In genomic region chr3:108090701-108091497, GRCh38 we compare ENCODE assay signal across 8 cellular contexts. TPM values are rescaled to one million over a fixed set of nuclear protein-coding genes. Genes with fewer than 3 reads are reported as not detected.
A peak's percentile ranks its signal among the peaks of the same experiment; 100 is the strongest.
DNase-seq lines count a peak whose midpoint lies in the region; FAIRE-seq and TF ChIP-seq lines count a peak whose summit lies in the region.

Gene CD47, minus strand, starts transcription at chr3:108091031. Its CDS starts 123 bp downstream, at chr3:108090908.

- peak within 1 kb of the TSS; percentile 85 for H2BK12ac ChIP-seq in neuronal stem cell (ENCODE audit: low read length)

- H4K91ac ChIP-seq in neuronal stem cell (ENCODE audit: low read depth, low read length, poor library complexity), result peak within 1 kb of the TSS; percentile 82

- TF ChIP-seq CTCF in HEK293 (tag by site-specific recombination; IDR thresholded peaks at IDR 0.05), result no peak

- H3K18ac ChIP-seq in neuronal stem cell (ENCODE audit: low read length), result peak within 1 kb of the TSS; percentile 100

- no peaks in the 10 kb centered on the region for H3K79me1 ChIP-seq in neuronal stem cell (ENCODE audit: low read depth, low read length)

- DNase-seq in GDM1 (lab: John Stamatoyannopoulos, UW), result peak; percentile 87
- DNase-seq in MV-4-11 (lab: John Stamatoyannopoulos, UW), result peak; percentile 70
- no peak for DNase-seq in SK-N-MC (ENCODE audit: low read depth, low spot score)
- DNase-seq in activated naive CD4-positive, alpha-beta T cell treated with anti-CD3 and anti-CD28 coated beads for 36 hours, result peak; percentile 94
- peak; percentile 98 for DNase-seq in frontal cortex (ENCODE audit: low spot score in 2 of 2)
- DNase-seq in neuronal stem cell (ENCODE audit: low spot score), result peak; percentile 86

- peak within 1 kb of the TSS; percentile 74 for H3K14ac ChIP-seq in neuronal stem cell (ENCODE audit: low read length)

- peak within 1 kb of the TSS; percentile 83 for H3K4me3 ChIP-seq in HEK293 (ENCODE audit: low read depth, low read length)
- peak within 1 kb of the TSS; percentile 93 for H3K4me3 ChIP-seq in SK-N-MC
- peak within 1 kb of the TSS; percentile 86 to 91 for H3K4me3 ChIP-seq in neuronal stem cell (ENCODE audit: low read length in 2 of 2)
- H3K4me3 ChIP-seq in subcutaneous abdominal adipose tissue (ENCODE audit: low read depth in 1 of 5, low read length in 5 of 5), result peak within 1 kb of the TSS; percentile 92 to 99 (median 96)

- POLR2A ChIA-PET in HEK293 (lab: Yijun Ruan, JAX), result no interaction called here

- H2BK5ac ChIP-seq in neuronal stem cell (ENCODE audit: low read length), result peak within 1 kb of the TSS; percentile 35

- H3K4me1 ChIP-seq in HEK293 (ENCODE audit: control insufficient read depth, insufficient read depth, low read length) (no peaks in the 10 kb centered on the region), neuronal stem cell (ENCODE audit: control insufficient read depth in 2 of 2, insufficient read depth in 1 of 2, low read depth in 1 of 2, low read length in 2 of 2) (no peaks in the 10 kb centered on the region), subcutaneous abdominal adipose tissue (ENCODE audit: control insufficient read depth in 5 of 5, insufficient read depth in 5 of 5, low read length in 5 of 5) (peaks cover 0 to 25% (median 23%) of the 10 kb centered on the region in 5 donors)

- H3K9me3 ChIP-seq in HEK293 (ENCODE audit: control insufficient read depth, insufficient read depth, low read depth, low read length) (no peaks in the 10 kb centered on the region), SK-N-MC (ENCODE audit: low read depth, low read length) (no peaks in the 10 kb centered on the region), neuronal stem cell (replicated peaks in 1 of 2; ENCODE audit: control insufficient read depth in 2 of 2, insufficient read depth in 1 of 2, low read depth in 1 of 2, low read length in 2 of 2) (peaks cover 0 to 5% of the 10 kb centered on the region in 2 donors), subcutaneous abdominal adipose tissue (ENCODE audit: control insufficient read depth in 5 of 5, low read length in 5 of 5) (no peaks in the 10 kb centered on the region)

- no CpG with 5 or more reads among the region's 106 CpGs for WGBS in neuronal stem cell (ENCODE audit: extremely low coverage in 2 of 2, insufficient read length in 2 of 2, insufficient replicate concordance in 1 of 2), 2 donors

- H4K8ac ChIP-seq in neuronal stem cell (ENCODE audit: low read depth, low read length), result peak within 1 kb of the TSS; percentile 92

- H2AFZ ChIP-seq in neuronal stem cell (ENCODE audit: low read length), result peak within 1 kb of the TSS; percentile 97

- peak within 1 kb of the TSS; percentile 98 for H3K27ac Mint-ChIP-seq in activated naive CD4-positive, alpha-beta T cell treated with anti-CD3 and anti-CD28 coated beads for 36 hours

- peak within 1 kb of the TSS; percentile 67 for H3K9ac ChIP-seq in SK-N-MC (ENCODE audit: insufficient read length)
- H3K9ac ChIP-seq in neuronal stem cell (ENCODE audit: low read depth, low read length, poor library complexity), result peak within 1 kb of the TSS; percentile 93
- peak within 1 kb of the TSS; percentile 58 to 83 (median 78) for H3K9ac ChIP-seq in subcutaneous abdominal adipose tissue (ENCODE audit: low read length in 5 of 5)

- peak within 1 kb of the TSS; percentile 47 for H2BK120ac ChIP-seq in neuronal stem cell (ENCODE audit: low read depth, low read length)

- H3K27me3 ChIP-seq in neuronal stem cell (ENCODE audit: control insufficient read depth in 3 of 3, insufficient read depth in 3 of 3, low read depth in 1 of 3, low read length in 3 of 3) (peaks cover 0 to 5% (median 3%) of the 10 kb centered on the region in 3 experiments), subcutaneous abdominal adipose tissue (ENCODE audit: control insufficient read depth in 5 of 5, insufficient read depth in 4 of 5, low read length in 5 of 5) (no peaks in the 10 kb centered on the region)

- H3K23ac ChIP-seq in neuronal stem cell (ENCODE audit: low read depth, low read length, poor library complexity), result peak within 1 kb of the TSS; percentile 92

- peak within 1 kb of the TSS; percentile 64; the same call in 1 of the 2 replicates for H3K27ac ChIP-seq in HEK293 (ENCODE audit: extremely low read depth, low read depth, low read length)
- H3K27ac ChIP-seq in SK-N-MC, result no peak within 1 kb of the TSS
- H3K27ac ChIP-seq in neuronal stem cell (replicated peaks; ENCODE audit: low read length), result no peak within 1 kb of the TSS
- H3K27ac ChIP-seq in subcutaneous abdominal adipose tissue (ENCODE audit: low read depth, low read length), result peak within 1 kb of the TSS; percentile 64

- H3K4ac ChIP-seq in neuronal stem cell (ENCODE audit: low read length), result no peak within 1 kb of the TSS

- CTCF ChIA-PET in HEK293 (lab: Yijun Ruan, JAX), result no interaction called here
- CTCF ChIA-PET in activated naive CD4-positive, alpha-beta T cell treated with anti-CD3 and anti-CD28 coated beads for 36 hours (lab: Charles Lee), result interaction anchor here (0.7 to 2.1 kb wide), 4 partner anchors 14 to 40 kb away, joined by 3 to 7 read pairs (median 5); no protein-coding TSS in a partner anchor

- no peaks in the 10 kb centered on the region for H3K27me3 Mint-ChIP-seq in activated naive CD4-positive, alpha-beta T cell treated with anti-CD3 and anti-CD28 coated beads for 36 hours (ENCODE audit: low read depth)

- H3K36me3 ChIP-seq in HEK293 (ENCODE audit: control insufficient read depth in 2 of 2, insufficient read depth in 1 of 2, low read length in 2 of 2) (no peaks in the 10 kb centered on the region), SK-N-MC (ENCODE audit: insufficient read depth, low read length) (no peaks in the 10 kb centered on the region; the same call in 1 of the 2 replicates), neuronal stem cell (replicated peaks in 1 of 2; ENCODE audit: control insufficient read depth in 2 of 2, insufficient read depth in 2 of 2, low read length in 2 of 2) (no peaks in the 10 kb centered on the region), subcutaneous abdominal adipose tissue (ENCODE audit: control insufficient read depth in 5 of 5, insufficient read depth in 5 of 5, low read length in 5 of 5) (no peaks in the 10 kb centered on the region)

- H3K4me3 Mint-ChIP-seq in activated naive CD4-positive, alpha-beta T cell treated with anti-CD3 and anti-CD28 coated beads for 36 hours, result peak within 1 kb of the TSS; percentile 97

- H3K4me1 Mint-ChIP-seq in activated naive CD4-positive, alpha-beta T cell treated with anti-CD3 and anti-CD28 coated beads for 36 hours (ENCODE audit: low read depth), result peaks cover 25% of the 10 kb centered on the region

- H2AK5ac ChIP-seq in neuronal stem cell (ENCODE audit: low read depth, low read length), result peak within 1 kb of the TSS; percentile 61

- peak within 1 kb of the TSS; percentile 94 for H2BK15ac ChIP-seq in neuronal stem cell (ENCODE audit: low read length)

- FAIRE-seq in frontal cortex (lab: Jason Lieb, UNC), result no peak

- intact Hi-C loops in activated naive CD4-positive, alpha-beta T cell treated with anti-CD3 and anti-CD28 coated beads for 36 hours (cut with micrococcal nuclease), result loop anchor here (2.0 kb wide), 2 partner anchors 498 to 566 kb away; partner anchors contain the start of genes CIP2A and DZIP3

- peak within 1 kb of the TSS; percentile 77 for H3K4me2 ChIP-seq in neuronal stem cell (ENCODE audit: insufficient read depth, low read length, poor library complexity, severe bottlenecking)

- peaks cover 2% of the 10 kb centered on the region for H3K9me3 Mint-ChIP-seq in activated naive CD4-positive, alpha-beta T cell treated with anti-CD3 and anti-CD28 coated beads for 36 hours

- H3K36me3 Mint-ChIP-seq in activated naive CD4-positive, alpha-beta T cell treated with anti-CD3 and anti-CD28 coated beads for 36 hours (ENCODE audit: low read depth), result peaks cover 7% of the 10 kb centered on the region

TF ChIP-seq in HEK293, 187 proteins besides CTCF, POLR2A, EP300 and RAD21 (continues in another document):
- TF ChIP-seq WT1 (tag by site-specific recombination; IDR thresholded peaks at IDR 0.05) (no peak), ZNF837 (tag by site-specific recombination; IDR thresholded peaks at IDR 0.05) (no peak), MYNN (tag by site-specific recombination; IDR thresholded peaks at IDR 0.05; ENCODE audit: borderline replicate concordance) (no peak), SP7 (tag by site-specific recombination; IDR thresholded peaks at IDR 0.05) (no peak), ZNF530 (tag by site-specific recombination; IDR thresholded peaks at IDR 0.05; ENCODE audit: low read depth) (no peak), ZFP3 (tag by site-specific recombination; IDR thresholded peaks at IDR 0.05; ENCODE audit: low read depth) (no peak), MEIS1 (CRISPR knock-in tag; IDR thresholded peaks at IDR 0.05; ENCODE audit: borderline replicate concordance) (no peak), GFI1B (tag by site-specific recombination; IDR thresholded peaks at IDR 0.05) (no peak), ZBTB20 (tag by site-specific recombination; IDR thresholded peaks at IDR 0.05) (no peak), REST (tag by site-specific recombination; IDR thresholded peaks at IDR 0.05) (no peak)

RNA-seq across cellular contexts. Expression of gene CD47, which starts in this region (rescaled TPM):
- 10 to 100 TPM; 60.2 to 63.7 TPM for total RNA-seq in activated naive CD4-positive, alpha-beta T cell treated with anti-CD3 and anti-CD28 coated beads for 36 hours
- total RNA-seq in frontal cortex, result 444 TPM
- polyA plus RNA-seq in neuronal stem cell (2013, experiment 1 of 2), result 32.0 TPM
- polyA plus RNA-seq in neuronal stem cell (2013, experiment 2 of 2), result 31.8 TPM

Comparison
In these comparisons a context has a peak if more than half of its experiments do, and no peak if none do; other contexts are left out.
1. H3K27ac ChIP-seq: peak in HEK293 (single experiment) and subcutaneous abdominal adipose tissue (single experiment); none in SK-N-MC (single experiment) and neuronal stem cell (single experiment).
2. Peak in every context shown above with its lines, with median percentiles within 50 percentile points of each other: H3K4me3 ChIP-seq and H3K9ac ChIP-seq.